21 cellular contexts compared by ENCODE assay signal in genomic region chr2:199765646-199766045, GRCh38.
"Had no signal": no experiment of that assay in that cellular context is flagged by ENCODE, and none has a peak within 500 bp of the region (broad histone marks: within the 10 kb centered on the region; RNA-seq: fewer than 3 reads in every experiment).

No MANE protein-coding gene starts in this region.

- H3K27ac Mint-ChIP-seq: dendritic cell treated with granulocyte-macrophage colony-stimulating factor and Interleukin-4, amounts not matched to agents 40 ng/mL and 50 ng/mL, for 4 days; effector memory CD8-positive, alpha-beta T cell; mesothelial cell of epicardium; naive B cell had no signal

- H3K27me3 Mint-ChIP-seq: dendritic cell treated with granulocyte-macrophage colony-stimulating factor and Interleukin-4, amounts not matched to agents 40 ng/mL and 50 ng/mL, for 4 days; effector memory CD8-positive, alpha-beta T cell; naive B cell had no signal

- H3K9me3 Mint-ChIP-seq: dendritic cell treated with granulocyte-macrophage colony-stimulating factor and Interleukin-4, amounts not matched to agents 40 ng/mL and 50 ng/mL, for 4 days; effector memory CD8-positive, alpha-beta T cell; naive B cell had no signal

- H3K4me3 Mint-ChIP-seq: dendritic cell treated with granulocyte-macrophage colony-stimulating factor and Interleukin-4, amounts not matched to agents 40 ng/mL and 50 ng/mL, for 4 days; effector memory CD8-positive, alpha-beta T cell; mesothelial cell of epicardium had no signal

- H3K27ac ChIP-seq: colonic mucosa, esophagus squamous epithelium, gastrocnemius medialis, heart right ventricle, left lung, lower lobe of right lung had no signal

- DNase-seq: colonic mucosa; cortex of kidney; effector CD8-positive, alpha-beta T cell; effector memory CD8-positive, alpha-beta T cell; esophagus squamous epithelium; foreskin fibroblast; foreskin melanocyte; gastrocnemius medialis; glutamatergic neuron; head of caudate nucleus; heart right ventricle; hippocampal formation; left cardiac atrium; left lung; left ventricle myocardium superior; lower lobe of right lung; mesenchymal stem cell; mucosa of descending colon; naive B cell had no signal

- H3K9me3 ChIP-seq: colonic mucosa, esophagus squamous epithelium, gastrocnemius medialis, heart right ventricle, left lung, lower lobe of right lung, mucosa of descending colon had no signal

- H3K4me1 Mint-ChIP-seq: mesothelial cell of epicardium, naive B cell had no signal

- H3K4me1 ChIP-seq: colonic mucosa, esophagus squamous epithelium, gastrocnemius medialis, heart right ventricle, left lung, lower lobe of right lung had no signal

- H3K36me3 ChIP-seq: colonic mucosa, esophagus squamous epithelium, gastrocnemius medialis, heart right ventricle, left lung, lower lobe of right lung had no signal

- H3K27me3 ChIP-seq: colonic mucosa, esophagus squamous epithelium, gastrocnemius medialis, heart right ventricle, left lung had no signal

- H3K4me3 ChIP-seq: colonic mucosa, esophagus squamous epithelium, gastrocnemius medialis, heart right ventricle, left lung, lower lobe of right lung, mucosa of descending colon had no signal

- H3K36me3 Mint-ChIP-seq: mesothelial cell of epicardium had no signal
